Comparison of ENCODE assay signal across 29 cellular contexts in the genomic region with DNA sequence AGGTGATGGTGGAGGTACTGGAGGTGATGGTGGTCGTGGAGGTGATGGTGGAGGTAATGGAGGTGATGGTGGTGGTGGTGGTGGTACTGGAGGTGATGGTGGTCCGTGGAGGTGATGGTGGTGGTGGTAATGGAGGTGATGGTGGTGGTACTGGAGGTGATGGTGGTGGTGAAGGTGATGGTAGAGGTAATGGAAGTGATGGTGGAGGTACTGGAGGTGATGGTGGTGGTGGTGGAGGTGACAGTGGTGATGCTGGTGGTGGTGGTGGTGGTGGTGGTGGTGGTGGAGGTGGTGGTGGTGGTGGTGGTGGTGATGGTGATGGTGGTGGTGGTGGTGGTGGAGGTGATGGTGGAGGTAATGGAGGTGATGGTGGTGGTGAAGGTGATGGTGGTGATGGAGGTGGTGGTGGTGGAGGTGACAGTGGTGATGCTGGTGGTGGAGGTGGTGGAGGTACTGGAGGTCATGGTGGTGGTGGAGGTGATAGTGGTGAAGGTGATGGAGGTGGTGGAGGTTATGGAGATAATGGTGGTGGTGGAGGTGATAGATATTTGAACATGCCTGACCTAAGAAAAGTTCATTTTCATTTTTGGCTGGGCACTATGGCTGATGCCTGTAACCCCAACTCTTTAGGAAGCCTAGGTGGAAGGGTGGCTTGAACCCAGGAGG. TPM values are rescaled to one million over a fixed set of nuclear protein-coding genes. Genes with fewer than 3 reads are reported as not detected.
A peak's percentile ranks its signal among the peaks of the same experiment; 100 is the strongest.
DNase-seq lines count a peak whose midpoint lies in the region; ATAC-seq and FAIRE-seq lines count a peak whose summit lies in the region.
"Had no signal": no experiment of that assay in that cellular context is flagged by ENCODE, and none has a peak within 500 bp of the region (broad histone marks: within the 10 kb centered on the region; RNA-seq: fewer than 3 reads in every experiment).

No MANE protein-coding gene starts in this region.

- no peak overlapping the region for H3K4me3 Mint-ChIP-seq in activated CD4-positive, alpha-beta memory T cell treated with anti-CD3 and anti-CD28 coated beads, Interleukin-2, amount 10 ng/mL, durations not matched to agents 7 days and 5 days
- no peak overlapping the region for H3K4me3 Mint-ChIP-seq in activated CD4-positive, alpha-beta memory T cell treated with anti-CD3 and anti-CD28 coated beads for 36 hours
- no peak overlapping the region for H3K4me3 Mint-ChIP-seq in central memory CD8-positive, alpha-beta T cell
- no peak overlapping the region for H3K4me3 Mint-ChIP-seq in stimulated activated effector memory CD8-positive, alpha-beta T cell treated with anti-CD3 and anti-CD28 coated beads, Interleukin-12 subunit alpha, Interleukin-12 subunit beta, amount 100 ng/mL, for 72 hours
- H3K4me3 Mint-ChIP-seq: activated T-helper 1 cell treated with anti-CD3 and anti-CD28 coated beads, Interleukin-12 subunit alpha, Interleukin-12 subunit beta, Interleukin-2, Interleukin-4 antibody, amounts not matched to agents 30 ng/mL and 10 ng/mL and 1 ng/mL, durations not matched to agents 14 hours and 24 hours and 36 hours; CD14-positive monocyte; neural crest cell had no signal

- no peak for DNase-seq in activated CD4-positive, alpha-beta memory T cell treated with anti-CD3 and anti-CD28 coated beads, Interleukin-2, amount 10 ng/mL, durations not matched to agents 7 days and 5 days
- DNase-seq in activated CD4-positive, alpha-beta memory T cell treated with anti-CD3 and anti-CD28 coated beads for 36 hours, result no peak
- DNase-seq in HTR-8/SVneo (ENCODE audit: insufficient read length, low spot score), result no peak
- DNase-seq in central memory CD8-positive, alpha-beta T cell (ENCODE audit: low spot score in 2 of 2), result no peak
- DNase-seq in stimulated activated effector memory CD8-positive, alpha-beta T cell treated with anti-CD3 and anti-CD28 coated beads, Interleukin-12 subunit alpha, Interleukin-12 subunit beta, amount 100 ng/mL, for 72 hours (ENCODE audit: low spot score in 2 of 2), result no peak
- no peak for DNase-seq in stimulated activated CD4-positive, alpha-beta T cell treated with anti-CD3 and anti-CD28 coated beads, Interleukin-15, amount 100 ng/mL, for 24 hours
- DNase-seq: activated CD8-positive, alpha-beta memory T cell treated with anti-CD3 and anti-CD28 coated beads for 24 hours; Calu3; DMS79; Kasumi-1; left colon; NCI-H1417 treated with DMSO at 0.1 percent for 48 hours; NCI-H2081 treated with DMSO at 0.1 percent for 48 hours; NCI-H2227 treated with DMSO at 0.1 percent for 48 hours; NCI-H526; NK-92 treated with Interleukin-12 subunit alpha and Interleukin-12 subunit beta, amount 100 ng/mL, for 24 hours; right cardiac atrium; SK-N-SH; stimulated activated CD8-positive, alpha-beta memory T cell treated with anti-CD3 and anti-CD28 coated beads, Interleukin-4, amount 100 ng/mL, for 48 hours; transverse colon had no signal

- intact Hi-C loops in activated CD4-positive, alpha-beta memory T cell treated with anti-CD3 and anti-CD28 coated beads for 36 hours (cut with micrococcal nuclease), result no loop called here

- H3K9me3 Mint-ChIP-seq in activated CD4-positive, alpha-beta memory T cell treated with anti-CD3 and anti-CD28 coated beads, Interleukin-2, amount 10 ng/mL, durations not matched to agents 7 days and 5 days, result no peaks in the 10 kb centered on the region
- no peaks in the 10 kb centered on the region for H3K9me3 Mint-ChIP-seq in activated CD4-positive, alpha-beta memory T cell treated with anti-CD3 and anti-CD28 coated beads for 36 hours
- peaks cover 6% of the 10 kb centered on the region for H3K9me3 Mint-ChIP-seq in central memory CD8-positive, alpha-beta T cell
- no peaks in the 10 kb centered on the region for H3K9me3 Mint-ChIP-seq in stimulated activated effector memory CD8-positive, alpha-beta T cell treated with anti-CD3 and anti-CD28 coated beads, Interleukin-12 subunit alpha, Interleukin-12 subunit beta, amount 100 ng/mL, for 72 hours
- H3K9me3 Mint-ChIP-seq: activated T-helper 1 cell treated with anti-CD3 and anti-CD28 coated beads, Interleukin-12 subunit alpha, Interleukin-12 subunit beta, Interleukin-2, Interleukin-4 antibody, amounts not matched to agents 30 ng/mL and 10 ng/mL and 1 ng/mL, durations not matched to agents 14 hours and 24 hours and 36 hours; neural crest cell had no signal

- peaks cover 73% of the 10 kb centered on the region for H3K36me3 Mint-ChIP-seq in activated CD4-positive, alpha-beta memory T cell treated with anti-CD3 and anti-CD28 coated beads, Interleukin-2, amount 10 ng/mL, durations not matched to agents 7 days and 5 days (ENCODE audit: low read depth)
- peaks cover 68% of the 10 kb centered on the region for H3K36me3 Mint-ChIP-seq in activated CD4-positive, alpha-beta memory T cell treated with anti-CD3 and anti-CD28 coated beads for 36 hours
- H3K36me3 Mint-ChIP-seq in central memory CD8-positive, alpha-beta T cell (ENCODE audit: insufficient read depth), result peaks cover 71% of the 10 kb centered on the region
- H3K36me3 Mint-ChIP-seq in stimulated activated effector memory CD8-positive, alpha-beta T cell treated with anti-CD3 and anti-CD28 coated beads, Interleukin-12 subunit alpha, Interleukin-12 subunit beta, amount 100 ng/mL, for 72 hours, result peaks cover 54% of the 10 kb centered on the region

- H3K27ac Mint-ChIP-seq in activated CD4-positive, alpha-beta memory T cell treated with anti-CD3 and anti-CD28 coated beads, Interleukin-2, amount 10 ng/mL, durations not matched to agents 7 days and 5 days, result peak overlapping the region; percentile 55
- no peak overlapping the region for H3K27ac Mint-ChIP-seq in activated CD4-positive, alpha-beta memory T cell treated with anti-CD3 and anti-CD28 coated beads for 36 hours
- H3K27ac Mint-ChIP-seq in central memory CD8-positive, alpha-beta T cell (ENCODE audit: low read depth), result peak overlapping the region; percentile 73
- H3K27ac Mint-ChIP-seq in stimulated activated effector memory CD8-positive, alpha-beta T cell treated with anti-CD3 and anti-CD28 coated beads, Interleukin-12 subunit alpha, Interleukin-12 subunit beta, amount 100 ng/mL, for 72 hours, result peak overlapping the region; percentile 83

- no peaks in the 10 kb centered on the region for H3K27me3 Mint-ChIP-seq in activated CD4-positive, alpha-beta memory T cell treated with anti-CD3 and anti-CD28 coated beads, Interleukin-2, amount 10 ng/mL, durations not matched to agents 7 days and 5 days
- no peaks in the 10 kb centered on the region for H3K27me3 Mint-ChIP-seq in activated CD4-positive, alpha-beta memory T cell treated with anti-CD3 and anti-CD28 coated beads for 36 hours
- no peaks in the 10 kb centered on the region for H3K27me3 Mint-ChIP-seq in central memory CD8-positive, alpha-beta T cell

- POLR2A ChIA-PET in activated CD4-positive, alpha-beta memory T cell treated with anti-CD3 and anti-CD28 coated beads, Interleukin-2, amount 10 ng/mL, durations not matched to agents 7 days and 5 days (lab: Charles Lee), result no interaction called here
- POLR2A ChIA-PET in activated CD4-positive, alpha-beta memory T cell treated with anti-CD3 and anti-CD28 coated beads for 36 hours (lab: Charles Lee), result interaction anchor here (0.6 kb wide), 1 partner anchor 602 kb away, joined by 3 read pairs; no protein-coding TSS in a partner anchor

- peaks cover 24% of the 10 kb centered on the region for H3K4me1 Mint-ChIP-seq in activated CD4-positive, alpha-beta memory T cell treated with anti-CD3 and anti-CD28 coated beads, Interleukin-2, amount 10 ng/mL, durations not matched to agents 7 days and 5 days
- H3K4me1 Mint-ChIP-seq in activated CD4-positive, alpha-beta memory T cell treated with anti-CD3 and anti-CD28 coated beads for 36 hours (ENCODE audit: low read depth), result peaks cover 10% of the 10 kb centered on the region
- H3K4me1 Mint-ChIP-seq in central memory CD8-positive, alpha-beta T cell, result peaks cover 15% of the 10 kb centered on the region
- peaks cover 24% of the 10 kb centered on the region for H3K4me1 Mint-ChIP-seq in stimulated activated effector memory CD8-positive, alpha-beta T cell treated with anti-CD3 and anti-CD28 coated beads, Interleukin-12 subunit alpha, Interleukin-12 subunit beta, amount 100 ng/mL, for 72 hours
- H3K4me1 Mint-ChIP-seq: CD14-positive monocyte, neural crest cell had no signal

- peak; percentile 94 for FAIRE-seq in HTR-8/SVneo (lab: Jason Lieb, UNC)
- FAIRE-seq: astrocyte, G401.6, H54 had no signal

- CTCF ChIA-PET in activated CD4-positive, alpha-beta memory T cell treated with anti-CD3 and anti-CD28 coated beads, Interleukin-2, amount 10 ng/mL, durations not matched to agents 7 days and 5 days (lab: Charles Lee), result no interaction called here
- CTCF ChIA-PET in activated CD4-positive, alpha-beta memory T cell treated with anti-CD3 and anti-CD28 coated beads for 36 hours (lab: Charles Lee), result no interaction called here

- no peak for ATAC-seq in central memory CD8-positive, alpha-beta T cell (replicated peaks; ENCODE audit: extremely low read depth, poor library complexity, severe bottlenecking)
- no peak for ATAC-seq in stimulated activated effector memory CD8-positive, alpha-beta T cell treated with anti-CD3 and anti-CD28 coated beads, Interleukin-12 subunit alpha, Interleukin-12 subunit beta, amount 100 ng/mL, for 72 hours
- ATAC-seq in GM19328 (IDR thresholded peaks at IDR 0.05; ENCODE audit: unreplicated experiment) (no peak), HG03342 (IDR thresholded peaks at IDR 0.05; ENCODE audit: unreplicated experiment) (no peak)
- ATAC-seq: activated CD4-positive, CD25-positive, alpha-beta regulatory T cell treated with anti-CD3 and anti-CD28 coated beads, Interleukin-2, amount 50 U/mL, for 24 hours; left colon; right cardiac atrium had no signal

RNA-seq across cellular contexts. Expression of a gene that starts 55.0 kb away (rescaled TPM):
- total RNA-seq in activated CD4-positive, alpha-beta memory T cell treated with anti-CD3 and anti-CD28 coated beads, Interleukin-2, amount 10 ng/mL, durations not matched to agents 7 days and 5 days, result 100 to 1,000 TPM; 787 to 849 TPM
- 100 to 1,000 TPM; 421 to 440 TPM for total RNA-seq in activated CD4-positive, alpha-beta memory T cell treated with anti-CD3 and anti-CD28 coated beads for 36 hours
